Comparison of ENCODE assay signal across 10 cellular contexts in genomic region chr19:16472559-16472899, GRCh38. TPM values are rescaled to one million over a fixed set of nuclear protein-coding genes. Genes with fewer than 3 reads are reported as not detected.
DNase-seq lines count a peak whose midpoint lies in the region; ATAC-seq and TF ChIP-seq lines count a peak whose summit lies in the region.
"Not testable (repeated sequence)": the region's sequence is repeated elsewhere in the genome, so short reads cannot be mapped to it uniquely, and the experiment has no call there.
"Had no signal": no experiment of that assay in that cellular context is flagged by ENCODE, and none has a peak within 500 bp of the region (broad histone marks: within the 10 kb centered on the region; RNA-seq: fewer than 3 reads in every experiment).

No MANE protein-coding gene starts in this region.

- not testable (repeated sequence) for TF ChIP-seq POLR2A in uterus (IDR thresholded peaks at IDR 0.05)

- H3K9me3 ChIP-seq in OCI-LY7 (ENCODE audit: low read length); cardiac muscle cell (ENCODE audit: low read depth); mesodermal cell (ENCODE audit: control insufficient read depth, low read length); uterus: not testable (repeated sequence)

- DNase-seq in GM12864 (ENCODE audit: low read depth); OCI-LY7 (ENCODE audit: low spot score); activated T-cell treated with anti-CD3 and anti-CD28 coated beads, Interleukin-2, amount 50 U/mL, for 4 hours; central memory CD8-positive, alpha-beta T cell (ENCODE audit: low spot score in 2 of 2); cardiac muscle cell (ENCODE audit: low read depth in 1 of 2, low spot score in 1 of 2); retinal pigment epithelial cell (ENCODE audit: low read depth); uterus: not testable (repeated sequence)

- not testable (repeated sequence) for H3K27ac Mint-ChIP-seq in central memory CD8-positive, alpha-beta T cell (ENCODE audit: low read depth)

- no CpG with 5 or more reads among the region's 2 CpGs for WGBS in mesodermal cell (ENCODE audit: insufficient coverage in 2 of 2), 2 experiments

- H4K20me1 ChIP-seq in OCI-LY7 (ENCODE audit: insufficient read depth, low read length), result peaks cover 11% of the 10 kb centered on the region; the same call in 1 of the 2 replicates

- peak overlapping the region; percentile 79 for H3K4me3 Mint-ChIP-seq in activated T-cell treated with anti-CD3 and anti-CD28 coated beads, Interleukin-2, amount 50 U/mL, for 4 hours
- peak overlapping the region; percentile 79 for H3K4me3 Mint-ChIP-seq in central memory CD8-positive, alpha-beta T cell

- CTCF ChIA-PET in OCI-LY7 (lab: Charles Lee; ENCODE audit: unreplicated experiment), result not testable (repeated sequence)

- peaks cover 29% of the 10 kb centered on the region for H3K4me1 Mint-ChIP-seq in activated T-cell treated with anti-CD3 and anti-CD28 coated beads, Interleukin-2, amount 50 U/mL, for 4 hours (ENCODE audit: low read depth)
- H3K4me1 Mint-ChIP-seq in central memory CD8-positive, alpha-beta T cell, result peaks cover 32% of the 10 kb centered on the region

- TF ChIP-seq CTCF in GM12864 (IDR thresholded peaks at IDR 0.05; ENCODE audit: low read depth, low read length, missing control alignments); OCI-LY7 (conservative IDR thresholded peaks at IDR 0.05; ENCODE audit: low read length); cardiac muscle cell (IDR thresholded peaks at IDR 0.05; ENCODE audit: low read depth, low read length); retinal pigment epithelial cell (conservative IDR thresholded peaks at IDR 0.05; ENCODE audit: low read depth, low read length); uterus (IDR thresholded peaks at IDR 0.05): not testable (repeated sequence)

- not testable (repeated sequence) for H3K9me3 Mint-ChIP-seq in activated T-cell treated with anti-CD3 and anti-CD28 coated beads, Interleukin-2, amount 50 U/mL, for 4 hours; central memory CD8-positive, alpha-beta T cell

- H3K4me1 ChIP-seq in OCI-LY7 (ENCODE audit: insufficient read depth, low read length, poor library complexity, severe bottlenecking), result peaks cover 39% of the 10 kb centered on the region
- H3K4me1 ChIP-seq in cardiac muscle cell (ENCODE audit: low read depth), result peaks cover 25% of the 10 kb centered on the region
- H3K4me1 ChIP-seq in mesodermal cell (ENCODE audit: control insufficient read depth, insufficient read depth, low read length, poor library complexity, severe bottlenecking), result peaks cover 11% of the 10 kb centered on the region
- H3K4me1 ChIP-seq in uterus, result not testable (repeated sequence)

- H3K27ac ChIP-seq in OCI-LY7 (ENCODE audit: low read depth, low read length, poor library complexity, severe bottlenecking); mesodermal cell (ENCODE audit: low read depth, low read length, severe bottlenecking): not testable (repeated sequence)
- H3K27ac ChIP-seq in cardiac muscle cell (peak overlapping the region; percentile 75), uterus (peak overlapping the region; percentile 86 to 89)

- intact Hi-C loops in OCI-LY7 (cut with micrococcal nuclease; ENCODE audit: unreplicated experiment); uterus (cut with DNase I; ENCODE audit: low total_unique reads): not testable (repeated sequence)

- peaks cover 39% of the 10 kb centered on the region for H3K79me2 ChIP-seq in OCI-LY7 (ENCODE audit: insufficient read depth, low read depth, low read length)

- BruUV-seq in OCI-LY7 (replicated peaks; lab: Mats Ljungman, UMichigan), result not testable (repeated sequence)

- ATAC-seq in activated T-cell treated with anti-CD3 and anti-CD28 coated beads, Interleukin-2, amount 50 U/mL, for 4 hours; central memory CD8-positive, alpha-beta T cell (replicated peaks; ENCODE audit: extremely low read depth, poor library complexity, severe bottlenecking): not testable (repeated sequence)

- H3K36me3 Mint-ChIP-seq in activated T-cell treated with anti-CD3 and anti-CD28 coated beads, Interleukin-2, amount 50 U/mL, for 4 hours (ENCODE audit: insufficient read depth); central memory CD8-positive, alpha-beta T cell (ENCODE audit: insufficient read depth): not testable (repeated sequence)

- POLR2A ChIA-PET in OCI-LY7 (lab: Charles Lee), result not testable (repeated sequence)

- H3K27me3 Mint-ChIP-seq in activated T-cell treated with anti-CD3 and anti-CD28 coated beads, Interleukin-2, amount 50 U/mL, for 4 hours (ENCODE audit: low read depth); central memory CD8-positive, alpha-beta T cell: not testable (repeated sequence)

- H3K4me3 ChIP-seq in GM12864 (ENCODE audit: low read depth, low read length) (peak overlapping the region; percentile 61), OCI-LY7 (ENCODE audit: low read depth, low read length, poor library complexity, severe bottlenecking) (peak overlapping the region; percentile 98), cardiac muscle cell (peak overlapping the region; percentile 34), mesodermal cell (ENCODE audit: extremely low read depth, insufficient read depth, low read length, poor library complexity, severe bottlenecking) (peak overlapping the region; percentile 77), retinal pigment epithelial cell (ENCODE audit: low read length) (peak overlapping the region; percentile 67), uterus (peak overlapping the region; percentile 59 to 99)

- H3K4me2 ChIP-seq in OCI-LY7 (ENCODE audit: low read length), result peak overlapping the region; percentile 75

- not testable (repeated sequence) for H3K27me3 ChIP-seq in cardiac muscle cell, uterus

- H3K9me2 ChIP-seq in OCI-LY7 (ENCODE audit: insufficient read depth, low read length), result not testable (repeated sequence)

- not testable (repeated sequence) for H3K36me3 ChIP-seq in OCI-LY7 (ENCODE audit: insufficient read depth, low read length); cardiac muscle cell; mesodermal cell (ENCODE audit: control insufficient read depth, insufficient read depth, low read length); uterus

- peak overlapping the region; percentile 48; the same call in 1 of the 2 replicates for H2AFZ ChIP-seq in OCI-LY7 (ENCODE audit: low read length)

RNA-seq across cellular contexts. Expression of gene EPS15L1, which starts 0.8 kb away (rescaled TPM):
- total RNA-seq in OCI-LY7 (2014; rRNA removed; shearing (Covaris generic)), result 22.4 and 28.1 TPM in 2 replicates
- total RNA-seq in OCI-LY7 (2022) (67.0 and 67.1 TPM in 2 replicates), cardiac muscle cell (22.4 and 37.8 TPM in 2 replicates), uterus (10 to 100 TPM; 18.8 to 67.2 (median 39.6) TPM)
- total RNA-seq in activated T-cell treated with anti-CD3 and anti-CD28 coated beads, Interleukin-2, amount 50 U/mL, for 4 hours, result 10 to 100 TPM; 37.0 to 40.1 (median 38.1) TPM
- 38.8 and 42.6 TPM in 2 replicates for polyA plus RNA-seq in cardiac muscle cell
- polyA plus RNA-seq in mesodermal cell (2013, experiment 1 of 2), result 30.7 TPM
- 28.9 TPM for polyA plus RNA-seq in mesodermal cell (2013, experiment 2 of 2)

RNA-seq across cellular contexts. Expression of gene CALR3, which starts 23.4 kb away (rescaled TPM):
- total RNA-seq in OCI-LY7 (2014; rRNA removed; shearing (Covaris generic)), result not detected in 2 replicates
- not detected in 2 replicates for total RNA-seq in OCI-LY7 (2022)
- total RNA-seq in activated T-cell treated with anti-CD3 and anti-CD28 coated beads, Interleukin-2, amount 50 U/mL, for 4 hours, result not detected
- total RNA-seq in cardiac muscle cell, result not detected in 2 replicates
- not detected in 2 replicates for polyA plus RNA-seq in cardiac muscle cell
- polyA plus RNA-seq in mesodermal cell (2013, experiment 1 of 2), result not detected
- polyA plus RNA-seq in mesodermal cell (2013, experiment 2 of 2), result not detected
- total RNA-seq in uterus, result not detected
- total RNA-seq: HT1080, sciatic nerve had no signal

RNA-seq across cellular contexts. Expression of gene C19orf44, which starts 23.7 kb away (rescaled TPM):
- total RNA-seq in OCI-LY7 (2014; rRNA removed; shearing (Covaris generic)), result 5.2 and 6.8 TPM in 2 replicates
- total RNA-seq in OCI-LY7 (2022) (7.6 and 8.4 TPM in 2 replicates), cardiac muscle cell (5.8 and 9.2 TPM in 2 replicates), uterus (10 to 100 TPM in 1 of 4 donors, 1 to 10 TPM in 2, under 1 TPM in 1; 0.26 to 11.9 (median 7.5) TPM)
- total RNA-seq in activated T-cell treated with anti-CD3 and anti-CD28 coated beads, Interleukin-2, amount 50 U/mL, for 4 hours, result 1 to 10 TPM; 2.4 to 3.2 (median 2.7) TPM
- polyA plus RNA-seq in cardiac muscle cell, result 5.1 and 7.6 TPM in 2 replicates
- polyA plus RNA-seq in mesodermal cell (2013, experiment 1 of 2), result 3.9 TPM
- polyA plus RNA-seq in mesodermal cell (2013, experiment 2 of 2), result 6.0 TPM

Comparison
In these comparisons a context has a peak if more than half of its experiments do, and no peak if none do; other contexts are left out.
1. H3K4me3 ChIP-seq: peak in every context shown above with its lines; median percentile 98 in OCI-LY7; 79 in uterus; 77 in mesodermal cell; 67 in retinal pigment epithelial cell; 61 in GM12864; 34 in cardiac muscle cell.